Comparison of ENCODE assay signal across 1 cellular context in the genomic region with DNA sequence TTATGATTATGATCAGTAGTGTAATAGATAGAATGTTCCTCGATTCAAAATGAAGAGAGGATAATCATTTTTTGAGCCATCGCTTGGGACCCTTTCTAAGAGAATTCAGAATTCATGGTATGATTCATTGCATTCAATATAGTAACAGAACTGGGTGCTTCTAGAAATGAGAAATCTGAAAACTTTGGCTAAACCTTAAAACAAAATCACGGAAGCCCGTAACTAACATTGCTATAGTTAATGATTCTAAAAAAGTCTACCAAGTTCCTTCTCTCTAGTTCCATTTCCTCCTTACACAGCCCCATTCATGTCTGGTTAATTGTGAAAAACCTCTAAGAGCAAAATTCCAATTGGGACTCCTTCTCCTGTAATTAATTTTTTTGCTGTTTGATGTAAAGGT.
TF ChIP-seq lines count a peak whose summit lies in the region.

No MANE protein-coding gene starts in this region.

TF ChIP-seq in GM12878, 131 proteins besides CTCF, POLR2A, EP300 and RAD21 (continued from another document):
- TF ChIP-seq, protein P1, sequence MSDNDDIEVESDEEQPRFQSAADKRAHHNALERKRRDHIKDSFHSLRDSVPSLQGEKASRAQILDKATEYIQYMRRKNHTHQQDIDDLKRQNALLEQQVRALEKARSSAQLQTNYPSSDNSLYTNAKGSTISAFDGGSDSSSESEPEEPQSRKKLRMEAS (IDR thresholded peaks at IDR 0.05; ENCODE audit: low read depth, low read length), result no peak
- TF ChIP-seq JUNB (IDR thresholded peaks at IDR 0.05) (peak; percentile 26; the same call in 1 of the 2 replicates), POLR2AphosphoS2 (IDR thresholded peaks at IDR 0.05; ENCODE audit: low read depth, low read length) (no peak), CEBPZ (IDR thresholded peaks at IDR 0.05; ENCODE audit: low read depth, low read length) (no peak)
